30 cellular contexts compared by ENCODE assay signal in the genomic region with DNA sequence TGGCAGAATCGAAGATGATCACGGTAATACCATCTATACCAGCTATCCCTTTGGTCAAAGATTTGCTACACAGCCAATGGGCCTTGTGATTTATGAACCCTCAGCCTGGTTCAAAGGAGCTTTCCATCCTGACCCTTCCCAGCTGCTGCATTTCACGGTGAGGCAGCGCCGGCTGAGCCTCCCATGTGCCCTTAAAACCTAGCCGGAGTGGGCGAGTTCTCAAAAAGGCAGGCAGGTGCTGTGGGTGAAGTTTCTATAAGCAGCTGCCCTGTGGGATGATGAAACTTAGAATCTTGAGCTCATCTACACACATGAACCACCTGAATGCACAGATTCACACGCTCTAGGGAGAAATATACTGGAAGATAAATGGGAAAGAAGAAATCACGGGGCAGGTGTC.
"Had no signal": no experiment of that assay in that cellular context is flagged by ENCODE, and none has a peak within 500 bp of the region (broad histone marks: within the 10 kb centered on the region; RNA-seq: fewer than 3 reads in every experiment).

No MANE protein-coding gene starts in this region.

- H3K4me1 Mint-ChIP-seq: activated naive CD8-positive, alpha-beta T cell treated with anti-CD3 and anti-CD28 coated beads for 36 hours; central memory CD8-positive, alpha-beta T cell had no signal

- H3K27ac Mint-ChIP-seq: activated CD4-positive, alpha-beta T cell treated with anti-CD3 and anti-CD28 coated beads for 36 hours; activated CD4-positive, alpha-beta T cell treated with anti-CD3 and anti-CD28 coated beads, Interleukin-2, amount 10 ng/mL, durations not matched to agents 7 days and 5 days; activated CD8-positive, alpha-beta T cell treated with anti-CD3 and anti-CD28 coated beads, Interleukin-2, amount 10 ng/mL, durations not matched to agents 7 days and 5 days; activated naive CD8-positive, alpha-beta T cell treated with anti-CD3 and anti-CD28 coated beads for 36 hours; activated T-helper 1 cell treated with anti-CD3 and anti-CD28 coated beads, Interleukin-12 subunit alpha, Interleukin-12 subunit beta, Interleukin-2, Interleukin-4 antibody, amounts not matched to agents 30 ng/mL and 10 ng/mL and 1 ng/mL, durations not matched to agents 14 hours and 24 hours and 36 hours; T-helper 1 cell treated with Interleukin-12 subunit alpha and Interleukin-12 subunit beta and Interleukin-4 antibody, amounts not matched to agents 30 μg/mL and 1 μg/mL, for 36 hours; T-helper 2 cell treated with Interferon-gamma antibody and Interleukin-4, amounts not matched to agents 5 μg/mL and 100 μg/mL, for 36 hours had no signal

- H3K9me3 Mint-ChIP-seq: activated CD4-positive, alpha-beta T cell treated with anti-CD3 and anti-CD28 coated beads, Interleukin-2, amount 10 ng/mL, durations not matched to agents 7 days and 5 days; activated naive CD8-positive, alpha-beta T cell treated with anti-CD3 and anti-CD28 coated beads for 36 hours; activated T-cell treated with anti-CD3 and anti-CD28 coated beads, Interleukin-2, amount 50 U/mL, for 4 hours; activated T-helper 1 cell treated with anti-CD3 and anti-CD28 coated beads, Interleukin-12 subunit alpha, Interleukin-12 subunit beta, Interleukin-2, Interleukin-4 antibody, amounts not matched to agents 30 ng/mL and 10 ng/mL and 1 ng/mL, durations not matched to agents 14 hours and 24 hours and 36 hours; central memory CD8-positive, alpha-beta T cell; T-helper 1 cell treated with Interleukin-12 subunit alpha and Interleukin-12 subunit beta and Interleukin-4 antibody, amounts not matched to agents 30 μg/mL and 1 μg/mL, for 36 hours; T-helper 2 cell treated with Interferon-gamma antibody and Interleukin-4, amounts not matched to agents 5 μg/mL and 100 μg/mL, for 36 hours had no signal

- DNase-seq: activated CD4-positive, alpha-beta T cell treated with anti-CD3 and anti-CD28 coated beads for 36 hours; activated CD4-positive, alpha-beta T cell treated with anti-CD3 and anti-CD28 coated beads, Interleukin-2, amount 10 ng/mL, durations not matched to agents 7 days and 5 days; activated CD4-positive, alpha-beta T cell treated with anti-CD3 and anti-CD28 coated beads, Interleukin-2, amount 50 U/mL, for 48 hours; activated CD8-positive, alpha-beta T cell treated with anti-CD3 and anti-CD28 coated beads, Interleukin-2, amount 10 ng/mL, durations not matched to agents 7 days and 5 days; activated effector memory CD4-positive, alpha-beta T cell treated with Interleukin-2 at 50 U/mL for 16 hours; activated naive CD4-positive, alpha-beta T cell treated with anti-CD3 and anti-CD28 coated beads, Interleukin-2, amount 50 U/mL, for 16 hours; activated naive CD8-positive, alpha-beta T cell treated with anti-CD3 and anti-CD28 coated beads for 36 hours; activated T-cell treated with anti-CD3 and anti-CD28 coated beads for 4 hours; activated T-cell treated with anti-CD3 and anti-CD28 coated beads, Interleukin-2, amount 50 U/mL, for 4 hours; amygdala; Karpas-422; NCI-H1105; NCI-H1417 treated with DMSO at 0.1 percent for 48 hours; NCI-H187 treated with DMSO at 0.1 percent for 48 hours; NCI-H2081; NCI-H226; NCI-H446 treated with DMSO at 0.1 percent for 48 hours; NCI-H524; NCI-H69; SHP77 treated with DMSO at 0.1 percent for 48 hours; SK-N-SH had no signal

- H3K4me3 Mint-ChIP-seq: activated CD4-positive, alpha-beta T cell treated with anti-CD3 and anti-CD28 coated beads for 36 hours; activated CD4-positive, alpha-beta T cell treated with anti-CD3 and anti-CD28 coated beads, Interleukin-2, amount 10 ng/mL, durations not matched to agents 7 days and 5 days; activated CD8-positive, alpha-beta T cell treated with anti-CD3 and anti-CD28 coated beads, Interleukin-2, amount 10 ng/mL, durations not matched to agents 7 days and 5 days; activated naive CD8-positive, alpha-beta T cell treated with anti-CD3 and anti-CD28 coated beads for 36 hours; activated T-cell treated with anti-CD3 and anti-CD28 coated beads, Interleukin-2, amount 50 U/mL, for 4 hours; activated T-helper 1 cell treated with anti-CD3 and anti-CD28 coated beads, Interleukin-12 subunit alpha, Interleukin-12 subunit beta, Interleukin-2, Interleukin-4 antibody, amounts not matched to agents 30 ng/mL and 10 ng/mL and 1 ng/mL, durations not matched to agents 14 hours and 24 hours and 36 hours; central memory CD8-positive, alpha-beta T cell; T-helper 1 cell treated with Interleukin-12 subunit alpha and Interleukin-12 subunit beta and Interleukin-4 antibody, amounts not matched to agents 30 μg/mL and 1 μg/mL, for 36 hours; T-helper 2 cell treated with Interferon-gamma antibody and Interleukin-4, amounts not matched to agents 5 μg/mL and 100 μg/mL, for 36 hours had no signal

- H3K9me2 ChIP-seq: SK-N-SH had no signal

- H3K4me3 ChIP-seq: ascending aorta, cardiac muscle cell, SJSA1 had no signal

- H3K27me3 Mint-ChIP-seq: activated CD4-positive, alpha-beta T cell treated with anti-CD3 and anti-CD28 coated beads for 36 hours; activated CD4-positive, alpha-beta T cell treated with anti-CD3 and anti-CD28 coated beads, Interleukin-2, amount 10 ng/mL, durations not matched to agents 7 days and 5 days; activated naive CD8-positive, alpha-beta T cell treated with anti-CD3 and anti-CD28 coated beads for 36 hours; central memory CD8-positive, alpha-beta T cell had no signal

- H3K4me1 ChIP-seq: ascending aorta, SJSA1 had no signal

- H3K4me2 ChIP-seq: SK-N-SH had no signal

- H3K27ac ChIP-seq: ascending aorta, cardiac muscle cell, SJSA1 had no signal

- H3K9me3 ChIP-seq: ascending aorta, SJSA1, SK-N-SH had no signal

- ATAC-seq: activated CD4-positive, alpha-beta T cell treated with anti-CD3 and anti-CD28 coated beads for 36 hours; activated CD4-positive, CD25-positive, alpha-beta regulatory T cell treated with anti-CD3 and anti-CD28 coated beads, Interleukin-2, amount 50 U/mL, for 24 hours; activated CD8-positive, alpha-beta T cell treated with anti-CD3 and anti-CD28 coated beads, Interleukin-2, amount 10 ng/mL, durations not matched to agents 7 days and 5 days; activated T-cell treated with anti-CD3 and anti-CD28 coated beads, Interleukin-2, amount 50 U/mL, for 4 hours; Panc1 had no signal

- H3K36me3 ChIP-seq: cardiac muscle cell, SJSA1 had no signal

- H3K27me3 ChIP-seq: ascending aorta, cardiac muscle cell, SJSA1 had no signal
